In the genomic region with DNA sequence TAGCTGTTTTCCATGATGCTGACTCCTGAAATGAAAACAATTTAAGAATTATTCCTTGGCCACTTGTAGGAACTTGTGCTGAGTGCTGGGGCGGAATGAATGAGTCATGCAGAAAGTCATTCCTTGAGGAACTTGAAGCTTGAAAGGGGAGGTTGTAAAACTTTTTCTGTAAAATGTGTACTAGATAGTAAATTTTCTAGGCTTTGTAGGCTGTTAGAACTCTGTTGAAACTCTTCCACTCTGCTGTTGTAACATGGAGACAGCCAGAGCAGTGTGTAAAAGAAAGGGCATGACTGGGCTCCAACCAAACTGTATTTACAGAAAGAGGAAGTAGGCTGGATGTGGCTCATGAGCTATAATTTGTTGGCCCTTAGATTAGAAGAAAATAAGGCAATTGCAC, we compare ENCODE assay signal across 8 cellular contexts. TPM values are rescaled to one million over a fixed set of nuclear protein-coding genes. Genes with fewer than 3 reads are reported as not detected.
DNase-seq lines count a peak whose midpoint lies in the region; ATAC-seq, FAIRE-seq and TF ChIP-seq lines count a peak whose summit lies in the region.

No MANE protein-coding gene starts in this region.

- peaks cover 25% of the 10 kb centered on the region for H3K4me1 Mint-ChIP-seq in astrocyte (ENCODE audit: low read depth, unreplicated experiment)
- no peaks in the 10 kb centered on the region for H3K4me1 Mint-ChIP-seq in activated T-helper 2 cell treated with anti-CD3 and anti-CD28 coated beads, Interferon-gamma antibody, Interleukin-2, Interleukin-4, amounts not matched to agents 10 μg/mL and 5 μg/mL and 100 μg/mL, durations not matched to agents 14 hours and 24 hours and 36 hours (ENCODE audit: low read depth)
- no peaks in the 10 kb centered on the region for H3K4me1 Mint-ChIP-seq in activated CD8-positive, alpha-beta T cell treated with anti-CD3 and anti-CD28 coated beads for 36 hours (ENCODE audit: low read depth)

- H3K27me3 ChIP-seq in astrocyte (ENCODE audit: insufficient read depth, low read length) = no peaks in the 10 kb centered on the region
- H3K27me3 ChIP-seq in keratinocyte (ENCODE audit: control insufficient read depth, extremely low read depth, insufficient read depth, low read length) = no peaks in the 10 kb centered on the region
- H3K27me3 ChIP-seq in suprapubic skin = no peaks in the 10 kb centered on the region

- intact Hi-C loops in activated T-helper 2 cell treated with anti-CD3 and anti-CD28 coated beads, Interferon-gamma antibody, Interleukin-2, Interleukin-4, amounts not matched to agents 10 μg/mL and 5 μg/mL and 100 μg/mL, durations not matched to agents 14 hours and 24 hours and 36 hours (cut with micrococcal nuclease) = no loop called here
- intact Hi-C loops in activated CD8-positive, alpha-beta T cell treated with anti-CD3 and anti-CD28 coated beads for 36 hours (cut with micrococcal nuclease) = no loop called here

- H3K4me1 ChIP-seq in astrocyte (ENCODE audit: insufficient read depth, low read length) (peaks cover 4% of the 10 kb centered on the region), keratinocyte (ENCODE audit: control insufficient read depth, extremely low read depth, insufficient read depth, low read length) (peaks cover 28% of the 10 kb centered on the region), suprapubic skin (peaks cover 31% of the 10 kb centered on the region)

- POLR2A ChIA-PET in activated CD8-positive, alpha-beta T cell treated with anti-CD3 and anti-CD28 coated beads for 36 hours (lab: Charles Lee) = interaction anchor here (0.6 kb wide), 1 partner anchor 8 kb away, joined by 3 read pairs; no protein-coding TSS in a partner anchor

- peak; percentile 89 for DNase-seq in GM04504 (ENCODE audit: low read depth)
- DNase-seq in HK-2 (ENCODE audit: unreplicated experiment) = peak; percentile 17
- peak; percentile 95 for DNase-seq in astrocyte (ENCODE audit: low read depth)
- peak; percentile 71 for DNase-seq in keratinocyte (ENCODE audit: low read depth, low spot score)
- DNase-seq in suprapubic skin (ENCODE audit: low spot score in 2 of 2) = no peak
- no peak for DNase-seq in activated T-helper 2 cell treated with anti-CD3 and anti-CD28 coated beads, Interferon-gamma antibody, Interleukin-2, Interleukin-4, amounts not matched to agents 10 μg/mL and 5 μg/mL and 100 μg/mL, durations not matched to agents 14 hours and 24 hours and 36 hours (ENCODE audit: low spot score)
- DNase-seq in NCI-H774 (lab: John Stamatoyannopoulos, UW) = no peak
- DNase-seq in activated CD8-positive, alpha-beta T cell treated with anti-CD3 and anti-CD28 coated beads for 36 hours = no peak

- H3K9me3 ChIP-seq in astrocyte (ENCODE audit: insufficient read depth, low read depth, low read length) (no peaks in the 10 kb centered on the region), keratinocyte (ENCODE audit: control insufficient read depth, low read depth, low read length) (no peaks in the 10 kb centered on the region), suprapubic skin (peaks cover 2% of the 10 kb centered on the region)

- H3K79me2 ChIP-seq in astrocyte (ENCODE audit: insufficient read depth, low read length) (no peaks in the 10 kb centered on the region), keratinocyte (ENCODE audit: control insufficient read depth, insufficient read depth, low read length) (no peaks in the 10 kb centered on the region)

- H3K27me3 Mint-ChIP-seq in astrocyte (ENCODE audit: low read depth, unreplicated experiment) = no peaks in the 10 kb centered on the region
- no peaks in the 10 kb centered on the region for H3K27me3 Mint-ChIP-seq in activated T-helper 2 cell treated with anti-CD3 and anti-CD28 coated beads, Interferon-gamma antibody, Interleukin-2, Interleukin-4, amounts not matched to agents 10 μg/mL and 5 μg/mL and 100 μg/mL, durations not matched to agents 14 hours and 24 hours and 36 hours (ENCODE audit: low read depth)
- H3K27me3 Mint-ChIP-seq in activated CD8-positive, alpha-beta T cell treated with anti-CD3 and anti-CD28 coated beads for 36 hours = no peaks in the 10 kb centered on the region

- WGBS in suprapubic skin = 4% methylated on average over 1 of the region's 1 CpG

- H3K36me3 ChIP-seq in astrocyte (ENCODE audit: insufficient read depth, low read length) = no peaks in the 10 kb centered on the region
- no peaks in the 10 kb centered on the region for H3K36me3 ChIP-seq in keratinocyte (ENCODE audit: control insufficient read depth in 2 of 2, extremely low read depth in 1 of 2, insufficient read depth in 2 of 2, low read length in 2 of 2)
- no peaks in the 10 kb centered on the region for H3K36me3 ChIP-seq in suprapubic skin

- H3K9me3 Mint-ChIP-seq in astrocyte (ENCODE audit: unreplicated experiment) = no peaks in the 10 kb centered on the region
- H3K9me3 Mint-ChIP-seq in activated T-helper 2 cell treated with anti-CD3 and anti-CD28 coated beads, Interferon-gamma antibody, Interleukin-2, Interleukin-4, amounts not matched to agents 10 μg/mL and 5 μg/mL and 100 μg/mL, durations not matched to agents 14 hours and 24 hours and 36 hours = no peaks in the 10 kb centered on the region
- H3K9me3 Mint-ChIP-seq in activated CD8-positive, alpha-beta T cell treated with anti-CD3 and anti-CD28 coated beads for 36 hours = peaks cover 2% of the 10 kb centered on the region

- no peaks in the 10 kb centered on the region for H3K9me1 ChIP-seq in keratinocyte (ENCODE audit: control insufficient read depth, extremely low read depth, insufficient read depth, low read length)

- H3K4me3 Mint-ChIP-seq in astrocyte (ENCODE audit: unreplicated experiment) = no peak overlapping the region
- no peak overlapping the region for H3K4me3 Mint-ChIP-seq in activated T-helper 2 cell treated with anti-CD3 and anti-CD28 coated beads, Interferon-gamma antibody, Interleukin-2, Interleukin-4, amounts not matched to agents 10 μg/mL and 5 μg/mL and 100 μg/mL, durations not matched to agents 14 hours and 24 hours and 36 hours (ENCODE audit: low read depth)
- no peak overlapping the region for H3K4me3 Mint-ChIP-seq in activated CD8-positive, alpha-beta T cell treated with anti-CD3 and anti-CD28 coated beads for 36 hours

- dilution Hi-C loops in keratinocyte (cut with MboI; ENCODE audit: extremely low pct_ligation_motif_present, low sequenced_read_pairs) = no loop called here

- no peaks in the 10 kb centered on the region for H4K20me1 ChIP-seq in astrocyte (ENCODE audit: insufficient read depth, low read length)
- no peaks in the 10 kb centered on the region for H4K20me1 ChIP-seq in keratinocyte (ENCODE audit: control insufficient read depth, extremely low read depth, insufficient read depth, low read length)

- CTCF ChIA-PET in activated CD8-positive, alpha-beta T cell treated with anti-CD3 and anti-CD28 coated beads for 36 hours (lab: Charles Lee) = no interaction called here

- FAIRE-seq in astrocyte (lab: Jason Lieb, UNC) (no peak), keratinocyte (lab: Jason Lieb, UNC) (peak; percentile 75)

- no peak for TF ChIP-seq CTCF in astrocyte (IDR thresholded peaks at IDR 0.05; ENCODE audit: insufficient read depth, low read depth, low read length)
- TF ChIP-seq CTCF in keratinocyte (optimal IDR thresholded peaks at IDR 0.05 in 1 of 3, IDR thresholded peaks at IDR 0.05 in 1 of 3, conservative IDR thresholded peaks at IDR 0.05 in 1 of 3; ENCODE audit: extremely low read depth in 1 of 3, insufficient read depth in 2 of 3, low read length in 3 of 3) = no peak
- no peak for TF ChIP-seq CTCF in suprapubic skin (IDR thresholded peaks at IDR 0.05)
- TF ChIP-seq CTCF in activated CD8-positive, alpha-beta T cell treated with anti-CD3 and anti-CD28 coated beads for 36 hours (IDR thresholded peaks at IDR 0.05) = no peak

- no peak overlapping the region for H3K4me3 ChIP-seq in astrocyte (ENCODE audit: insufficient read depth, low read depth, low read length)
- H3K4me3 ChIP-seq in keratinocyte (ENCODE audit: control insufficient read depth in 2 of 3, extremely low read depth in 1 of 3, insufficient read depth in 2 of 3, low read depth in 1 of 3, low read length in 3 of 3) = peak overlapping the region in 2 of 3 experiments; percentile 26 to 32
- H3K4me3 ChIP-seq in suprapubic skin = no peak overlapping the region

- no peak for TF ChIP-seq EP300 in suprapubic skin (IDR thresholded peaks at IDR 0.05)

- no peak overlapping the region for H2AFZ ChIP-seq in astrocyte (ENCODE audit: low read depth, low read length)
- H2AFZ ChIP-seq in keratinocyte (ENCODE audit: control insufficient read depth, low read length) = peak overlapping the region; percentile 88

- no peak for ATAC-seq in activated CD8-positive, alpha-beta T cell treated with anti-CD3 and anti-CD28 coated beads for 36 hours

- H3K36me3 Mint-ChIP-seq in astrocyte (ENCODE audit: low read depth, unreplicated experiment) = no peaks in the 10 kb centered on the region
- no peaks in the 10 kb centered on the region for H3K36me3 Mint-ChIP-seq in activated T-helper 2 cell treated with anti-CD3 and anti-CD28 coated beads, Interferon-gamma antibody, Interleukin-2, Interleukin-4, amounts not matched to agents 10 μg/mL and 5 μg/mL and 100 μg/mL, durations not matched to agents 14 hours and 24 hours and 36 hours (ENCODE audit: low read depth)
- no peaks in the 10 kb centered on the region for H3K36me3 Mint-ChIP-seq in activated CD8-positive, alpha-beta T cell treated with anti-CD3 and anti-CD28 coated beads for 36 hours (ENCODE audit: low read depth)

- no peak overlapping the region for H3K9ac ChIP-seq in astrocyte (ENCODE audit: low read length)
- H3K9ac ChIP-seq in keratinocyte (ENCODE audit: control insufficient read depth, extremely low read depth, insufficient read depth, low read length) = peak overlapping the region; percentile 5

- peak overlapping the region; percentile 43 for H3K27ac ChIP-seq in astrocyte (ENCODE audit: low read depth, low read length)
- peak overlapping the region; percentile 74 for H3K27ac ChIP-seq in keratinocyte (ENCODE audit: control insufficient read depth, insufficient read depth, low read length)
- peak overlapping the region; percentile 76 for H3K27ac ChIP-seq in suprapubic skin

- H3K4me2 ChIP-seq in astrocyte (ENCODE audit: low read length) (peak overlapping the region; percentile 54), keratinocyte (ENCODE audit: control insufficient read depth, extremely low read depth, insufficient read depth, low read depth, low read length) (peak overlapping the region; percentile 74)

- peak overlapping the region; percentile 92 for H3K27ac Mint-ChIP-seq in astrocyte (ENCODE audit: unreplicated experiment)
- H3K27ac Mint-ChIP-seq in activated T-helper 2 cell treated with anti-CD3 and anti-CD28 coated beads, Interferon-gamma antibody, Interleukin-2, Interleukin-4, amounts not matched to agents 10 μg/mL and 5 μg/mL and 100 μg/mL, durations not matched to agents 14 hours and 24 hours and 36 hours = no peak overlapping the region
- no peak overlapping the region for H3K27ac Mint-ChIP-seq in activated CD8-positive, alpha-beta T cell treated with anti-CD3 and anti-CD28 coated beads for 36 hours

- TF ChIP-seq POLR2A in suprapubic skin (IDR thresholded peaks at IDR 0.05) = no peak

RNA-seq across cellular contexts. Expression of a gene that starts 46.1 kb away (rescaled TPM):
- total RNA-seq in astrocyte (not detected in 2 replicates), suprapubic skin (10 to 100 TPM in 1 of 4 donors, 1 to 10 TPM in 3; 5.5 to 16.7 (median 8.4) TPM)
- polyA plus RNA-seq in keratinocyte = 0.01 to 0.05 TPM in 2 of 3 replicates, not detected in the other
- polyA plus RNA-seq in keratinocyte (2011; ENCODE audit: low read depth) = not detected
- not detected in 2 replicates for polyA plus RNA-seq in keratinocyte (2011; cell fraction: cytosol; rRNA removed)
- 0.09 and 0.11 TPM in 2 replicates for polyA plus RNA-seq in keratinocyte (2011; cell fraction: nucleus; rRNA removed)
- polyA plus RNA-seq in keratinocyte (2012; ENCODE audit: low replicate concordance) = not detected in 2 replicates
- not detected in 3 replicates for polyA minus RNA-seq in keratinocyte
- not detected for polyA minus RNA-seq in keratinocyte (2011; cell fraction: cytosol; rRNA and poly(A)+ RNA removed)
- 0.23 TPM in 1 of 2 replicates, not detected in the other for polyA minus RNA-seq in keratinocyte (2011; cell fraction: nucleus; rRNA and poly(A)+ RNA removed)
- not detected in 2 replicates for total RNA-seq in activated T-helper 2 cell treated with anti-CD3 and anti-CD28 coated beads, Interferon-gamma antibody, Interleukin-2, Interleukin-4, amounts not matched to agents 10 μg/mL and 5 μg/mL and 100 μg/mL, durations not matched to agents 14 hours and 24 hours and 36 hours
- total RNA-seq in activated CD8-positive, alpha-beta T cell treated with anti-CD3 and anti-CD28 coated beads for 36 hours = not detected

Comparison
In these comparisons a context has a peak if more than half of its experiments do, and no peak if none do; other contexts are left out.
1. DNase-seq: peak in GM04504 (single experiment), HK-2 (single experiment), astrocyte (single experiment) and keratinocyte (single experiment); none in suprapubic skin (0 of 2), activated T-helper 2 cell treated with anti-CD3 and anti-CD28 coated beads, Interferon-gamma antibody, Interleukin-2, Interleukin-4, amounts not matched to agents 10 μg/mL and 5 μg/mL and 100 μg/mL, durations not matched to agents 14 hours and 24 hours and 36 hours (single experiment), NCI-H774 (single experiment) and activated CD8-positive, alpha-beta T cell treated with anti-CD3 and anti-CD28 coated beads for 36 hours (single experiment).
2. H3K4me3 ChIP-seq: peak in keratinocyte (2 of 3); none in astrocyte (single experiment) and suprapubic skin (single experiment).
3. Peak in every context shown above with its lines, with median percentiles within 50 percentile points of each other: H3K27ac ChIP-seq.